In the genomic region with DNA sequence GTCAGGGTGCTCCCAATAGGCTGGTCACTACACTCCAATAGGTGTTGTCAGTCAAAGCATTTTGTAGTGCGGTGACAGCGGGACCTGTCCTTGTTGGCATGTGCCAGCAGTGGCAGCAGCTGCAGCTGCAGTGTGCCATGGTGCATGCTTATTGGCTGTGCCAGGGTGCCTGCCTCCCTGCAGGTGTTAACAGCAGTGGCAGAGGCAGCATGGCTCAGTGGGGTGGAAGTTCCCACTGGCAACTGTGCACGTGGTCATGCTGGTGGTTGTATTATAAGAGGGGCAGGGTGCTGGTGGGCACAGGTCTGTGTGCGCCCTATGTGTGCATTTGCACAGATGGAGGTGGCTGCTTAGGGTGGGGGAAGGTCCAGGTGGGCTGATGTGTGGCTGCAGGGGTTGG, we compare ENCODE assay signal across 17 cellular contexts.
DNase-seq lines count a peak whose midpoint lies in the region; ATAC-seq, FAIRE-seq and TF ChIP-seq lines count a peak whose summit lies in the region.
"Had no signal": no experiment of that assay in that cellular context is flagged by ENCODE, and none has a peak within 500 bp of the region (broad histone marks: within the 10 kb centered on the region; RNA-seq: fewer than 3 reads in every experiment).

No MANE protein-coding gene starts in this region.

- TF ChIP-seq POLR2A in spleen (IDR thresholded peaks at IDR 0.05) = no peak

- H3K36me3 Mint-ChIP-seq in activated T-helper 1 cell treated with anti-CD3 and anti-CD28 coated beads, Interleukin-12 subunit alpha, Interleukin-12 subunit beta, Interleukin-2, Interleukin-4 antibody, amounts not matched to agents 30 ng/mL and 10 ng/mL and 1 ng/mL, durations not matched to agents 14 hours and 24 hours and 36 hours (ENCODE audit: low read depth) = no peaks in the 10 kb centered on the region
- H3K36me3 Mint-ChIP-seq: CD4-positive, alpha-beta memory T cell had no signal

- no peak overlapping the region for H3K4me3 ChIP-seq in kidney (ENCODE audit: low read length in 2 of 2)
- H3K4me3 ChIP-seq in spleen = no peak overlapping the region
- H3K4me3 ChIP-seq in upper lobe of right lung = no peak overlapping the region

- intact Hi-C loops in kidney (cut with DNase I) (no loop called here), spleen (cut with DNase I; ENCODE audit: low total_unique reads) (no loop called here), upper lobe of right lung (cut with DNase I) (no loop called here), head of caudate nucleus (cut with DNase I) (no loop called here)
- intact Hi-C loops in activated T-helper 1 cell treated with anti-CD3 and anti-CD28 coated beads, Interleukin-12 subunit alpha, Interleukin-12 subunit beta, Interleukin-2, Interleukin-4 antibody, amounts not matched to agents 30 ng/mL and 10 ng/mL and 1 ng/mL, durations not matched to agents 14 hours and 24 hours and 36 hours (cut with micrococcal nuclease) = no loop called here

- no peaks in the 10 kb centered on the region for H3K4me1 Mint-ChIP-seq in activated T-helper 1 cell treated with anti-CD3 and anti-CD28 coated beads, Interleukin-12 subunit alpha, Interleukin-12 subunit beta, Interleukin-2, Interleukin-4 antibody, amounts not matched to agents 30 ng/mL and 10 ng/mL and 1 ng/mL, durations not matched to agents 14 hours and 24 hours and 36 hours (ENCODE audit: low read depth)
- H3K4me1 Mint-ChIP-seq: CD4-positive, alpha-beta memory T cell had no signal

- no peak overlapping the region for H3K27ac Mint-ChIP-seq in activated T-helper 1 cell treated with anti-CD3 and anti-CD28 coated beads, Interleukin-12 subunit alpha, Interleukin-12 subunit beta, Interleukin-2, Interleukin-4 antibody, amounts not matched to agents 30 ng/mL and 10 ng/mL and 1 ng/mL, durations not matched to agents 14 hours and 24 hours and 36 hours
- H3K27ac Mint-ChIP-seq: CD4-positive, alpha-beta memory T cell had no signal

- H3K4me1 ChIP-seq in kidney (ENCODE audit: control insufficient read depth in 1 of 2, insufficient read depth in 1 of 2, low read depth in 1 of 2, low read length in 2 of 2) (no peaks in the 10 kb centered on the region), spleen (no peaks in the 10 kb centered on the region), upper lobe of right lung (no peaks in the 10 kb centered on the region)

- H3K27ac ChIP-seq in kidney (ENCODE audit: low read depth in 2 of 2, low read length in 2 of 2) (no peak overlapping the region), spleen (no peak overlapping the region), upper lobe of right lung (no peak overlapping the region)

- H3K9me3 ChIP-seq in kidney (ENCODE audit: control insufficient read depth in 1 of 2, low read length in 2 of 2) = no peaks in the 10 kb centered on the region
- H3K9me3 ChIP-seq in spleen = no peaks in the 10 kb centered on the region
- H3K9me3 ChIP-seq in upper lobe of right lung = no peaks in the 10 kb centered on the region

- no peak overlapping the region for H3K4me3 Mint-ChIP-seq in activated T-helper 1 cell treated with anti-CD3 and anti-CD28 coated beads, Interleukin-12 subunit alpha, Interleukin-12 subunit beta, Interleukin-2, Interleukin-4 antibody, amounts not matched to agents 30 ng/mL and 10 ng/mL and 1 ng/mL, durations not matched to agents 14 hours and 24 hours and 36 hours
- H3K4me3 Mint-ChIP-seq: CD4-positive, alpha-beta memory T cell had no signal

- WGBS in spleen, 5 donors = 88 to 94% (median 89%) methylated on average over 4 of the region's 4 CpGs

- DNase-seq in kidney (peak; percentile 51), spleen (peak; percentile 59), upper lobe of right lung (no peak), head of caudate nucleus (no peak)
- no peak for DNase-seq in activated T-helper 1 cell treated with anti-CD3 and anti-CD28 coated beads, Interleukin-12 subunit alpha, Interleukin-12 subunit beta, Interleukin-2, Interleukin-4 antibody, amounts not matched to agents 30 ng/mL and 10 ng/mL and 1 ng/mL, durations not matched to agents 14 hours and 24 hours and 36 hours (ENCODE audit: low spot score)
- no peak for DNase-seq in activated effector memory CD4-positive, alpha-beta T cell treated with anti-CD3 and anti-CD28 coated beads, Interleukin-2, amount 50 U/mL, for 16 hours
- DNase-seq: Calu3, COR-L47, DMS53, DMS79 treated with DMSO at 0.1 percent for 48 hours, GF-D8, GOT3, H7 had no signal

- H3K9ac ChIP-seq in kidney (ENCODE audit: low read length in 2 of 2) = no peak overlapping the region

- H3K27me3 ChIP-seq in spleen (replicated peaks in 1 of 7) (no peaks in the 10 kb centered on the region), upper lobe of right lung (no peaks in the 10 kb centered on the region)

- no peaks in the 10 kb centered on the region for H3K27me3 Mint-ChIP-seq in activated T-helper 1 cell treated with anti-CD3 and anti-CD28 coated beads, Interleukin-12 subunit alpha, Interleukin-12 subunit beta, Interleukin-2, Interleukin-4 antibody, amounts not matched to agents 30 ng/mL and 10 ng/mL and 1 ng/mL, durations not matched to agents 14 hours and 24 hours and 36 hours (ENCODE audit: insufficient read depth)
- H3K27me3 Mint-ChIP-seq: CD4-positive, alpha-beta memory T cell had no signal

- ATAC-seq in upper lobe of right lung = peak; percentile 21
- ATAC-seq: HCT116 had no signal

- no peak for TF ChIP-seq CTCF in kidney (IDR thresholded peaks at IDR 0.05; ENCODE audit: borderline replicate concordance, extremely low read depth, insufficient read depth)
- no peak for TF ChIP-seq CTCF in spleen (IDR thresholded peaks at IDR 0.05 in 8 of 11, conservative IDR thresholded peaks at IDR 0.05 in 3 of 11)
- TF ChIP-seq CTCF in upper lobe of right lung (IDR thresholded peaks at IDR 0.05) = no peak

- no peaks in the 10 kb centered on the region for H3K9me3 Mint-ChIP-seq in activated T-helper 1 cell treated with anti-CD3 and anti-CD28 coated beads, Interleukin-12 subunit alpha, Interleukin-12 subunit beta, Interleukin-2, Interleukin-4 antibody, amounts not matched to agents 30 ng/mL and 10 ng/mL and 1 ng/mL, durations not matched to agents 14 hours and 24 hours and 36 hours

- H3K36me3 ChIP-seq in kidney (ENCODE audit: control insufficient read depth in 1 of 2, insufficient read depth in 2 of 2, low read length in 2 of 2) (no peaks in the 10 kb centered on the region), spleen (no peaks in the 10 kb centered on the region), upper lobe of right lung (no peaks in the 10 kb centered on the region)

- FAIRE-seq in kidney (lab: Jason Lieb, UNC) = no peak
- FAIRE-seq: GM12891, GM18507 had no signal

Comparison
In these comparisons a context has a peak if more than half of its experiments do, and no peak if none do; other contexts are left out.
1. DNase-seq: peak in kidney (single experiment) and spleen (single experiment); none in upper lobe of right lung (single experiment), activated T-helper 1 cell treated with anti-CD3 and anti-CD28 coated beads, Interleukin-12 subunit alpha, Interleukin-12 subunit beta, Interleukin-2, Interleukin-4 antibody, amounts not matched to agents 30 ng/mL and 10 ng/mL and 1 ng/mL, durations not matched to agents 14 hours and 24 hours and 36 hours (single experiment), head of caudate nucleus (0 of 42) and activated effector memory CD4-positive, alpha-beta T cell treated with anti-CD3 and anti-CD28 coated beads, Interleukin-2, amount 50 U/mL, for 16 hours (single experiment).